8 cellular contexts compared by ENCODE assay signal in the genomic region with DNA sequence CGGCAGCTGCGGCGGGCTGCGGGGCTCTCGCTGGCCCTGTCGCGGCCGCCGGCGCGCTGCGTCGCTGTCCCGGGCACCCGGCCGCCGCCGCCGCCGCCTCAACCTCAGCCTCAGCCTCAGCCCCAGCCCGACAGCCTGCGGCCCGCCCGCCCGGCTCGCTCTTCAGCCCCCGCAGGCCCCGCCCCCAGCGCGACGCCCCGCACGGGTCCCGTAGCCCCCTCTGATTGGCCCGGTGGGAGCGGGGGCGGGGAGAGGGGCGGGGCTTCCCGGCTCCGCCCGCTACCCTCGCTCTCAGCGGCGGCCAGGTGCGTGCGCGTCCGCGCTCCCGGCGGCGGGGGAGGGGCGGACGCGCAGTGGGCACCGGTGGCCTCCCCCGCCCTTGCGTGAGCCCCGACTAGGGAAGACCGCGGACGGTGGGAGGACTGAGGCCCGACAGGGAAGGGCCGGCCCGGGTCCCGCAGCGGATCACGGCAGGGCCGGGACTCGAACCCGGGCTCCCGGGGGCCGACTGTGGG. TPM values are rescaled to one million over a fixed set of nuclear protein-coding genes. Genes with fewer than 3 reads are reported as not detected.
A peak's percentile ranks its signal among the peaks of the same experiment; 100 is the strongest.
DNase-seq lines count a peak whose midpoint lies in the region.

Gene PPP1R13B (minus strand): TSS at position 137 of the 515 bp plus-strand sequence. CDS start 268 bp downstream, outside the sequence.

- H3K14ac ChIP-seq in neuronal stem cell (ENCODE audit: low read length): peak within 1 kb of the TSS; percentile 82

- no peak within 1 kb of the TSS for H2BK12ac ChIP-seq in neuronal stem cell (ENCODE audit: low read length)

- H2AFZ ChIP-seq in GM23248 (peak within 1 kb of the TSS; percentile 90), neuronal stem cell (ENCODE audit: low read length) (peak within 1 kb of the TSS; percentile 98)

- 0% methylated on average over 7 to 63 of the region's 73 CpGs for WGBS in GM23248 (ENCODE audit: low coverage in 1 of 2, low lambda C conversion rate in 2 of 2, missing lambda C conversion rate in 2 of 2), 2 experiments
- WGBS in neuronal stem cell (ENCODE audit: extremely low coverage in 2 of 2, insufficient read length in 2 of 2, insufficient replicate concordance in 1 of 2), 2 donors: no CpG with 5 or more reads among the region's 73 CpGs

- peak within 1 kb of the TSS; percentile 96 for H3K18ac ChIP-seq in neuronal stem cell (ENCODE audit: low read length)

- H3K9ac ChIP-seq in GM23248 (peak within 1 kb of the TSS; percentile 66), neuronal stem cell (ENCODE audit: low read depth, low read length, poor library complexity) (peak within 1 kb of the TSS; percentile 88)

- peak within 1 kb of the TSS; percentile 93 for H3K23ac ChIP-seq in neuronal stem cell (ENCODE audit: low read depth, low read length, poor library complexity)

- H3K27me3 ChIP-seq in GM23248 (replicated peaks; ENCODE audit: insufficient read depth): no peaks in the 10 kb centered on the region
- H3K27me3 ChIP-seq in neuronal stem cell (ENCODE audit: control insufficient read depth in 3 of 3, insufficient read depth in 3 of 3, low read depth in 1 of 3, low read length in 3 of 3): peaks cover 2 to 51% (median 42%) of the 10 kb centered on the region in 3 experiments

- H3K79me2 ChIP-seq in GM23248 (ENCODE audit: insufficient read depth): peaks cover 12% of the 10 kb centered on the region; the same call in 1 of the 2 replicates

- H2AK5ac ChIP-seq in neuronal stem cell (ENCODE audit: low read depth, low read length): peak within 1 kb of the TSS; percentile 84

- H3K9me3 ChIP-seq in GM23248 (ENCODE audit: low read depth): no peaks in the 10 kb centered on the region
- no peaks in the 10 kb centered on the region for H3K9me3 ChIP-seq in neuronal stem cell (replicated peaks in 1 of 2; ENCODE audit: control insufficient read depth in 2 of 2, insufficient read depth in 1 of 2, low read depth in 1 of 2, low read length in 2 of 2)

- H2BK5ac ChIP-seq in neuronal stem cell (ENCODE audit: low read length): peak within 1 kb of the TSS; percentile 75

- peak within 1 kb of the TSS; percentile 2 for H2BK15ac ChIP-seq in neuronal stem cell (ENCODE audit: low read length)

- H3K9me2 ChIP-seq in GM23248 (ENCODE audit: insufficient read depth): no peaks in the 10 kb centered on the region

- no peak within 1 kb of the TSS for H4K91ac ChIP-seq in neuronal stem cell (ENCODE audit: low read depth, low read length, poor library complexity)

- no peak within 1 kb of the TSS for H3K4ac ChIP-seq in neuronal stem cell (ENCODE audit: low read length)

- no peaks in the 10 kb centered on the region for H4K20me1 ChIP-seq in GM23248 (ENCODE audit: insufficient read depth)

- H3K36me3 ChIP-seq in GM23248 (ENCODE audit: low read depth): no peaks in the 10 kb centered on the region
- H3K36me3 ChIP-seq in neuronal stem cell (replicated peaks in 1 of 2; ENCODE audit: control insufficient read depth in 2 of 2, insufficient read depth in 2 of 2, low read length in 2 of 2): no peaks in the 10 kb centered on the region

- H3K4me2 ChIP-seq in GM23248 (ENCODE audit: unreplicated experiment): peak within 1 kb of the TSS; percentile 82
- peak within 1 kb of the TSS; percentile 98 for H3K4me2 ChIP-seq in neuronal stem cell (ENCODE audit: insufficient read depth, low read length, poor library complexity, severe bottlenecking)

- H2BK120ac ChIP-seq in neuronal stem cell (ENCODE audit: low read depth, low read length): no peak within 1 kb of the TSS

- H3K79me1 ChIP-seq in neuronal stem cell (ENCODE audit: low read depth, low read length): no peaks in the 10 kb centered on the region

- in situ Hi-C loops in GM23248 (cut with MboI): no loop called here

- H3K4me1 ChIP-seq in GM23248 (ENCODE audit: insufficient read depth) (no peaks in the 10 kb centered on the region; the same call in 1 of the 2 replicates), neuronal stem cell (ENCODE audit: control insufficient read depth in 2 of 2, insufficient read depth in 1 of 2, low read depth in 1 of 2, low read length in 2 of 2) (peaks cover 0 to 4% of the 10 kb centered on the region in 2 donors)

- no peak within 1 kb of the TSS for H3K27ac ChIP-seq in GM23248
- H3K27ac ChIP-seq in neuronal stem cell (replicated peaks; ENCODE audit: low read length): no peak within 1 kb of the TSS

- no peak within 1 kb of the TSS for H4K8ac ChIP-seq in neuronal stem cell (ENCODE audit: low read depth, low read length)

- H3F3A ChIP-seq in GM23248 (ENCODE audit: insufficient read depth): no peaks in the 10 kb centered on the region

- H3K4me3 ChIP-seq in GM23248 (peak within 1 kb of the TSS; percentile 90), neuronal stem cell (ENCODE audit: low read length in 2 of 2) (peak within 1 kb of the TSS; percentile 57 to 93)

- peak; percentile 88 for DNase-seq in EH (ENCODE audit: low read depth)
- peak; percentile 94 for DNase-seq in GM23248
- peak; percentile 74 for DNase-seq in LHCN-M2 (ENCODE audit: low read depth)
- DNase-seq in SHP77 (lab: John Stamatoyannopoulos, UW): peak; percentile 80 to 87
- DNase-seq in activated naive CD4-positive, alpha-beta T cell (lab: John Stamatoyannopoulos, UW): peak; percentile 73 to 96 (median 87)
- DNase-seq in foreskin melanocyte: peak; percentile 54
- peak; percentile 92 for DNase-seq in neuronal stem cell (ENCODE audit: low spot score)
- DNase-seq in stromal cell of bone marrow (ENCODE audit: low read depth): peak; percentile 66

RNA-seq across cellular contexts. Expression of gene PPP1R13B, which starts in this region (rescaled TPM):
- 4.6 and 10.6 TPM in 2 replicates for total RNA-seq in GM23248 (2014; rRNA removed; shearing (Covaris generic))
- 2.0 and 2.4 TPM in 2 replicates for polyA plus RNA-seq in GM23248 (2016; fragmentation: Nextera tagmentation; extraction: Ambion mirVana)
- total RNA-seq in LHCN-M2 (2014; rRNA removed): 1.4 and 2.2 TPM in 2 replicates
- 1.7 TPM for polyA plus RNA-seq in LHCN-M2 (2012)
- polyA plus RNA-seq in neuronal stem cell (2013, experiment 1 of 2): 2.1 TPM
- 1.6 TPM for polyA plus RNA-seq in neuronal stem cell (2013, experiment 2 of 2)
